8 cellular contexts compared by ENCODE assay signal in genomic region chr2:111121028-111121872, GRCh38. TPM values are rescaled to one million over a fixed set of nuclear protein-coding genes. Genes with fewer than 3 reads are reported as not detected.
A peak's percentile ranks its signal among the peaks of the same experiment; 100 is the strongest.
DNase-seq lines count a peak whose midpoint lies in the region; ATAC-seq and TF ChIP-seq lines count a peak whose summit lies in the region.

No MANE protein-coding gene starts in this region.

- DNase-seq in Caco-2 (peak; percentile 54 to 55), Right ventricle myocardium superior (peak; percentile 72), progenitor cell of endocrine pancreas (ENCODE audit: low spot score, unreplicated experiment) (peak; percentile 43)
- DNase-seq in activated gamma-delta T cell treated with anti-CD3 and anti-CD28 coated beads, Interleukin-2, amount 50 U/mL, for 16 hours (ENCODE audit: low read depth), result peak; percentile 24

- CTCF ChIA-PET in Caco-2 (lab: Charles Lee), result interaction anchor here (0.5 to 1.5 kb wide), 3 partner anchors 12 to 76 kb away, joined by 3 to 5 read pairs (median 3); no protein-coding TSS in a partner anchor

- peak overlapping the region; percentile 93 for H3K4me3 Mint-ChIP-seq in Caco-2 (ENCODE audit: unreplicated experiment)
- H3K4me3 Mint-ChIP-seq in progenitor cell of endocrine pancreas (ENCODE audit: low read depth), result peak overlapping the region; percentile 87

- H3K27me3 Mint-ChIP-seq in Caco-2 (ENCODE audit: insufficient read depth, unreplicated experiment) (no peaks in the 10 kb centered on the region), progenitor cell of endocrine pancreas (peaks cover 38% of the 10 kb centered on the region)

- H3K4me2 ChIP-seq in OCI-LY3 (ENCODE audit: low read length), result peak overlapping the region; percentile 96

- H3K4me1 Mint-ChIP-seq in Caco-2 (ENCODE audit: low read depth, unreplicated experiment) (peaks cover 11% of the 10 kb centered on the region), progenitor cell of endocrine pancreas (ENCODE audit: low read depth) (peaks cover 36% of the 10 kb centered on the region)

- H3K27ac ChIP-seq in OCI-LY3 (ENCODE audit: low read length), result peak overlapping the region; percentile 61

- H3K4me3 ChIP-seq in Caco-2 (ENCODE audit: low read depth, low read length) (peak overlapping the region; percentile 99), OCI-LY3 (ENCODE audit: low read length) (peak overlapping the region; percentile 85)

- POLR2A ChIA-PET in Caco-2 (lab: Charles Lee), result interaction anchor here (0.6 to 1.2 kb wide), 7 partner anchors 23 to 539 kb away, joined by 3 to 6 read pairs (median 3); partner anchors contain the start of gene BUB1

- peaks cover 34% of the 10 kb centered on the region for H3K79me2 ChIP-seq in OCI-LY3 (ENCODE audit: low read length)

- H2AFZ ChIP-seq in OCI-LY3 (ENCODE audit: low read depth, low read length), result peak overlapping the region; percentile 1; the same call in 1 of the 2 replicates

- H3K36me3 Mint-ChIP-seq in Caco-2 (ENCODE audit: insufficient read depth, unreplicated experiment) (peaks cover 59% of the 10 kb centered on the region), progenitor cell of endocrine pancreas (ENCODE audit: insufficient read depth) (peaks cover 16% of the 10 kb centered on the region)

- TF ChIP-seq CTCF in Caco-2 (IDR thresholded peaks at IDR 0.05; ENCODE audit: insufficient read depth in 1 of 2, low read depth in 1 of 2, low read length in 1 of 2, severe bottlenecking in 1 of 2, unreplicated experiment in 1 of 2) (no peak), OCI-LY3 (IDR thresholded peaks at IDR 0.05; ENCODE audit: low read depth, low read length) (0 out of 2 replicates have a peak, but pooled peaks have one; percentile 6), progenitor cell of endocrine pancreas (IDR thresholded peaks at IDR 0.05; ENCODE audit: unreplicated experiment) (no peak)

- H3K36me3 ChIP-seq in Caco-2 (ENCODE audit: control insufficient read depth, insufficient read depth, low read length) (peaks cover 4% of the 10 kb centered on the region; the same call in 1 of the 2 replicates), OCI-LY3 (replicated peaks; ENCODE audit: low read depth, low read length) (peaks cover 22% of the 10 kb centered on the region)

- ATAC-seq in HG03039 (IDR thresholded peaks at IDR 0.05; ENCODE audit: unreplicated experiment) (peak; percentile 0), Right ventricle myocardium superior (ENCODE audit: poor library complexity) (peak; percentile 28), GM18858 (IDR thresholded peaks at IDR 0.05; ENCODE audit: unreplicated experiment) (no peak), HG03565 (IDR thresholded peaks at IDR 0.05; ENCODE audit: unreplicated experiment) (no peak)

- H3K9me3 Mint-ChIP-seq in Caco-2 (ENCODE audit: unreplicated experiment) (no peaks in the 10 kb centered on the region), progenitor cell of endocrine pancreas (ENCODE audit: low read depth) (no peaks in the 10 kb centered on the region)

- H3K27me3 ChIP-seq in Caco-2 (replicated peaks; ENCODE audit: control insufficient read depth, insufficient read depth, low read length), result no peaks in the 10 kb centered on the region
- H3K27me3 ChIP-seq in OCI-LY3 (ENCODE audit: low read depth, low read length), result peaks cover 48% of the 10 kb centered on the region

- peaks cover 46% of the 10 kb centered on the region for H4K20me1 ChIP-seq in OCI-LY3 (ENCODE audit: insufficient read depth, low read length)

- TSS peak; percentile 33 for BruUV-seq in Caco-2 (replicated peaks; lab: Mats Ljungman, UMichigan)

- H3K4me1 ChIP-seq in Caco-2 (no peaks in the 10 kb centered on the region), OCI-LY3 (ENCODE audit: low read length) (peaks cover 29% of the 10 kb centered on the region)

- peak overlapping the region; percentile 67 for H3K9ac ChIP-seq in OCI-LY3 (ENCODE audit: low read length)

- intact Hi-C loops in Caco-2 (cut with micrococcal nuclease; ENCODE audit: unreplicated experiment), result loop anchor here (5.0 kb wide), 2 partner anchors 56 to 71 kb away; no protein-coding TSS in a partner anchor
- intact Hi-C loops in Right ventricle myocardium superior (cut with DNase I), result no loop called here

- peak overlapping the region; percentile 90 for H3K27ac Mint-ChIP-seq in Caco-2 (ENCODE audit: unreplicated experiment)
- H3K27ac Mint-ChIP-seq in progenitor cell of endocrine pancreas, result peak overlapping the region; percentile 97

- H3K9me3 ChIP-seq in Caco-2, result no peaks in the 10 kb centered on the region
- H3K9me3 ChIP-seq in OCI-LY3 (ENCODE audit: insufficient read depth, low read length), result peaks cover 11% of the 10 kb centered on the region; the same call in 1 of the 2 replicates

RNA-seq across cellular contexts. Expression of gene BCL2L11, which starts 0.5 kb away (rescaled TPM):
- 27.7 and 28.9 TPM in 2 replicates for total RNA-seq in Caco-2 (2022)
- total RNA-seq in Right ventricle myocardium superior, result 10.8 TPM
- 24.2 and 27.7 TPM in 2 replicates for total RNA-seq in progenitor cell of endocrine pancreas

Comparison
In these comparisons a context has a peak if more than half of its experiments do, and no peak if none do; other contexts are left out.
1. ATAC-seq: peak in HG03039 (single experiment) and Right ventricle myocardium superior (single experiment); none in GM18858 (single experiment) and HG03565 (single experiment).
2. Peak in every context shown above with its lines, with median percentiles within 50 percentile points of each other: DNase-seq.